In genomic region chr3:29922990-29923746, GRCh38 we compare ENCODE assay signal across 8 cellular contexts.
DNase-seq lines count a peak whose midpoint lies in the region; FAIRE-seq lines count a peak whose summit lies in the region.

No MANE protein-coding gene starts in this region.

- peak; percentile 20 for DNase-seq in DMS53 (lab: John Stamatoyannopoulos, UW)
- no peak for DNase-seq in DMS53 treated with DMSO at 0.1 percent for 48 hours (lab: John Stamatoyannopoulos, UW; ENCODE audit: unreplicated experiment)
- peak; percentile 82 for DNase-seq in brain pericyte (ENCODE audit: low read depth, low spot score)
- DNase-seq in islet precursor cell, result peak; percentile 88
- peak; percentile 75 for DNase-seq in urothelium cell line (ENCODE audit: low spot score)
- no peak for DNase-seq in NCI-H2081 treated with DMSO at 0.1 percent for 48 hours (lab: John Stamatoyannopoulos, UW)
- no peak for DNase-seq in NCI-H510A (lab: John Stamatoyannopoulos, UW)
- DNase-seq in activated CD4-positive, alpha-beta T cell treated with anti-CD3 and anti-CD28 coated beads for 1 hour, result no peak

- FAIRE-seq in urothelium cell line (lab: Jason Lieb, UNC), result peak; percentile 32

Comparison
In these comparisons a context has a peak if more than half of its experiments do, and no peak if none do; other contexts are left out.
1. DNase-seq: peak in DMS53 (single experiment), brain pericyte (single experiment), islet precursor cell (single experiment) and urothelium cell line (single experiment); none in DMS53 treated with DMSO at 0.1 percent for 48 hours (single experiment), NCI-H2081 treated with DMSO at 0.1 percent for 48 hours (single experiment), NCI-H510A (single experiment) and activated CD4-positive, alpha-beta T cell treated with anti-CD3 and anti-CD28 coated beads for 1 hour (single experiment).